Comparison of ENCODE assay signal across 8 cellular contexts in the genomic region with DNA sequence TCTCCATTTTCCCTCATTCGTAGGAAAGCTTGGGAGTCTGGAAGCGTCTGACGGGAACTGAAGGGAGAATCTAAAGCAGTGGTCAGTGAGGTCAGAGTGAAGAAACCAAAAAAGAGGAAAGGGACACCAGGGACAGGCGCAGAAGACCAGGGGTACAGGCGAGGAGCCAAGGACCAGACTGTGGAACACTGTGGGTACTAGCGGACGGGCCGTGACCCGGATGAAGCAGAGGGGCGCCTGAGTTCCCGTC. TPM values are rescaled to one million over a fixed set of nuclear protein-coding genes. Genes with fewer than 3 reads are reported as not detected.
DNase-seq lines count a peak whose midpoint lies in the region; ATAC-seq and TF ChIP-seq lines count a peak whose summit lies in the region.

No MANE protein-coding gene starts in this region.

- H3K27me3 Mint-ChIP-seq in activated CD4-positive, alpha-beta T cell treated with anti-CD3 and anti-CD28 coated beads, Interleukin-2, amount 10 ng/mL, durations not matched to agents 24 days and 14 days: no peaks in the 10 kb centered on the region
- no peaks in the 10 kb centered on the region for H3K27me3 Mint-ChIP-seq in activated naive CD8-positive, alpha-beta T cell

- H3K36me3 ChIP-seq in thymus (ENCODE audit: control insufficient read depth, insufficient read depth): peaks cover 8% of the 10 kb centered on the region

- H3K36me3 Mint-ChIP-seq in activated CD4-positive, alpha-beta T cell treated with anti-CD3 and anti-CD28 coated beads, Interleukin-2, amount 10 ng/mL, durations not matched to agents 24 days and 14 days (ENCODE audit: low read depth): peaks cover 4% of the 10 kb centered on the region
- H3K36me3 Mint-ChIP-seq in activated naive CD8-positive, alpha-beta T cell: no peaks in the 10 kb centered on the region

- peak overlapping the region; percentile 99 for H3K4me3 ChIP-seq in thymus (ENCODE audit: low read length)

- WGBS in thymus: 5% methylated on average over 11 of the region's 11 CpGs

- peaks cover 26% of the 10 kb centered on the region for H3K4me1 Mint-ChIP-seq in activated CD4-positive, alpha-beta T cell treated with anti-CD3 and anti-CD28 coated beads, Interleukin-2, amount 10 ng/mL, durations not matched to agents 24 days and 14 days
- peaks cover 18% of the 10 kb centered on the region for H3K4me1 Mint-ChIP-seq in activated naive CD8-positive, alpha-beta T cell (ENCODE audit: low read depth)

- no peaks in the 10 kb centered on the region for H3K9me3 Mint-ChIP-seq in activated CD4-positive, alpha-beta T cell treated with anti-CD3 and anti-CD28 coated beads, Interleukin-2, amount 10 ng/mL, durations not matched to agents 24 days and 14 days
- H3K9me3 Mint-ChIP-seq in activated naive CD8-positive, alpha-beta T cell (ENCODE audit: low read depth): no peaks in the 10 kb centered on the region

- H3K27ac ChIP-seq in layer of hippocampus (ENCODE audit: low read depth, low read length) (peak overlapping the region; percentile 98), thymus (ENCODE audit: low read depth) (peak overlapping the region; percentile 96)

- H3K4me1 ChIP-seq in thymus (ENCODE audit: control insufficient read depth, insufficient read depth, low read length): peaks cover 16% of the 10 kb centered on the region

- H3K4me3 Mint-ChIP-seq in activated CD4-positive, alpha-beta T cell treated with anti-CD3 and anti-CD28 coated beads, Interleukin-2, amount 10 ng/mL, durations not matched to agents 24 days and 14 days: peak overlapping the region; percentile 95
- peak overlapping the region; percentile 95 for H3K4me3 Mint-ChIP-seq in activated naive CD8-positive, alpha-beta T cell

- CTCF ChIA-PET in HEK293T (lab: Yijun Ruan, JAX): interaction anchor here (0.7 to 2.0 kb wide), 4 partner anchors 11 to 36 kb away, joined by 3 to 20 read pairs (median 8); partner anchors contain the start of gene KRTCAP2

- no peak for ATAC-seq in HG02763 (IDR thresholded peaks at IDR 0.05; ENCODE audit: unreplicated experiment)
- no peak for ATAC-seq in HG03025 (IDR thresholded peaks at IDR 0.05; ENCODE audit: low FRiP score, unreplicated experiment)

- intact Hi-C loops in activated CD4-positive, alpha-beta T cell treated with anti-CD3 and anti-CD28 coated beads, Interleukin-2, amount 10 ng/mL, durations not matched to agents 24 days and 14 days (cut with micrococcal nuclease): loop anchor here (1.0 to 5.0 kb wide), 4 partner anchors 18 to 114 kb away; partner anchors contain the start of genes RUSC1 and SCAMP3

- peak overlapping the region; percentile 93 for H3K27ac Mint-ChIP-seq in activated CD4-positive, alpha-beta T cell treated with anti-CD3 and anti-CD28 coated beads, Interleukin-2, amount 10 ng/mL, durations not matched to agents 24 days and 14 days
- peak overlapping the region; percentile 90 for H3K27ac Mint-ChIP-seq in activated naive CD8-positive, alpha-beta T cell

- POLR2A ChIA-PET in HEK293T (lab: Yijun Ruan, JAX): interaction anchor here (1.0 to 3.7 kb wide), 10 partner anchors 11 to 65 kb away, joined by 3 to 67 read pairs (median 6); partner anchors contain the start of genes CLK2, KRTCAP2 and TRIM46

- no peaks in the 10 kb centered on the region for H3K9me3 ChIP-seq in thymus (ENCODE audit: control insufficient read depth)

- H3K27me3 ChIP-seq in layer of hippocampus (ENCODE audit: control insufficient read depth, insufficient read depth, low read length): no peaks in the 10 kb centered on the region
- H3K27me3 ChIP-seq in thymus (ENCODE audit: control insufficient read depth, insufficient read depth): no peaks in the 10 kb centered on the region

- DNase-seq in activated CD4-positive, alpha-beta T cell treated with anti-CD3 and anti-CD28 coated beads, Interleukin-2, amount 10 ng/mL, durations not matched to agents 24 days and 14 days: no peak
- no peak for DNase-seq in activated CD4-positive, alpha-beta T cell treated with anti-CD3 and anti-CD28 coated beads, Interleukin-2, amount 50 U/mL, for 1 hour
- DNase-seq in HEK293T (ENCODE audit: extremely low spot score): no peak

TF ChIP-seq in HEK293T, 16 proteins besides CTCF, POLR2A, EP300 and RAD21:
- no peak for TF ChIP-seq ELF4 (IDR thresholded peaks at IDR 0.05)
- TF ChIP-seq TARDBP (IDR thresholded peaks at IDR 0.05): no peak
- TF ChIP-seq ARNT (IDR thresholded peaks at IDR 0.05): no peak
- no peak for TF ChIP-seq NFRKB (IDR thresholded peaks at IDR 0.05)
- TF ChIP-seq FOXK2 (IDR thresholded peaks at IDR 0.05): no peak
- no peak for TF ChIP-seq ZNF384 (IDR thresholded peaks at IDR 0.05)
- TF ChIP-seq FOXM1 (IDR thresholded peaks at IDR 0.05; ENCODE audit: borderline replicate concordance): no peak
- no peak for TF ChIP-seq FOXA1 (IDR thresholded peaks at IDR 0.05)
- TF ChIP-seq SUZ12 (IDR thresholded peaks at IDR 0.05): no peak
- TF ChIP-seq SP1 (IDR thresholded peaks at IDR 0.05): no peak
- no peak for TF ChIP-seq L3MBTL2 (conservative IDR thresholded peaks at IDR 0.05)
- no peak for TF ChIP-seq LEF1 (IDR thresholded peaks at IDR 0.05; ENCODE audit: borderline replicate concordance)
- no peak for TF ChIP-seq BHLHE40 (IDR thresholded peaks at IDR 0.05; ENCODE audit: borderline replicate concordance)
- TF ChIP-seq, protein P1, sequence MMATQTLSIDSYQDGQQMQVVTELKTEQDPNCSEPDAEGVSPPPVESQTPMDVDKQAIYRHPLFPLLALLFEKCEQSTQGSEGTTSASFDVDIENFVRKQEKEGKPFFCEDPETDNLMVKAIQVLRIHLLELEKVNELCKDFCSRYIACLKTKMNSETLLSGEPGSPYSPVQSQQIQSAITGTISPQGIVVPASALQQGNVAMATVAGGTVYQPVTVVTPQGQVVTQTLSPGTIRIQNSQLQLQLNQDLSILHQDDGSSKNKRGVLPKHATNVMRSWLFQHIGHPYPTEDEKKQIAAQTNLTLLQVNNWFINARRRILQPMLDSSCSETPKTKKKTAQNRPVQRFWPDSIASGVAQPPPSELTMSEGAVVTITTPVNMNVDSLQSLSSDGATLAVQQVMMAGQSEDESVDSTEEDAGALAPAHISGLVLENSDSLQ (IDR thresholded peaks at IDR 0.05): no peak
- TF ChIP-seq HDGF (IDR thresholded peaks at IDR 0.05; ENCODE audit: borderline replicate concordance): no peak
- TF ChIP-seq CTBP1 (IDR thresholded peaks at IDR 0.05; ENCODE audit: borderline replicate concordance): no peak

RNA-seq across cellular contexts. Expression of gene MTX1, which starts 0.2 kb away (rescaled TPM):
- total RNA-seq in activated CD4-positive, alpha-beta T cell treated with anti-CD3 and anti-CD28 coated beads, Interleukin-2, amount 10 ng/mL, durations not matched to agents 24 days and 14 days: 62.4 and 64.7 TPM in 2 replicates
- polyA plus RNA-seq in thymus: 36.8 TPM

RNA-seq across cellular contexts. Expression of gene THBS3, which starts 0.6 kb away (rescaled TPM):
- 10.5 and 10.6 TPM in 2 replicates for total RNA-seq in activated CD4-positive, alpha-beta T cell treated with anti-CD3 and anti-CD28 coated beads, Interleukin-2, amount 10 ng/mL, durations not matched to agents 24 days and 14 days
- polyA plus RNA-seq in thymus: 46.1 TPM

RNA-seq across cellular contexts. Expression of gene TRIM46, which starts 34.7 kb away (rescaled TPM):
- total RNA-seq in activated CD4-positive, alpha-beta T cell treated with anti-CD3 and anti-CD28 coated beads, Interleukin-2, amount 10 ng/mL, durations not matched to agents 24 days and 14 days: 9.4 and 10.7 TPM in 2 replicates
- 4.3 TPM for polyA plus RNA-seq in thymus

RNA-seq across cellular contexts. Expression of gene KRTCAP2, which starts 35.2 kb away (rescaled TPM):
- 244 and 245 TPM in 2 replicates for total RNA-seq in activated CD4-positive, alpha-beta T cell treated with anti-CD3 and anti-CD28 coated beads, Interleukin-2, amount 10 ng/mL, durations not matched to agents 24 days and 14 days
- polyA plus RNA-seq in thymus: 223 TPM

RNA-seq across cellular contexts. Expression of gene ENTREP3, which starts 47.0 kb away (rescaled TPM):
- total RNA-seq in activated CD4-positive, alpha-beta T cell treated with anti-CD3 and anti-CD28 coated beads, Interleukin-2, amount 10 ng/mL, durations not matched to agents 24 days and 14 days: 45.1 and 46.2 TPM in 2 replicates
- 12.5 TPM for polyA plus RNA-seq in thymus
